Comparison of ENCODE assay signal across 13 cellular contexts in the genomic region with DNA sequence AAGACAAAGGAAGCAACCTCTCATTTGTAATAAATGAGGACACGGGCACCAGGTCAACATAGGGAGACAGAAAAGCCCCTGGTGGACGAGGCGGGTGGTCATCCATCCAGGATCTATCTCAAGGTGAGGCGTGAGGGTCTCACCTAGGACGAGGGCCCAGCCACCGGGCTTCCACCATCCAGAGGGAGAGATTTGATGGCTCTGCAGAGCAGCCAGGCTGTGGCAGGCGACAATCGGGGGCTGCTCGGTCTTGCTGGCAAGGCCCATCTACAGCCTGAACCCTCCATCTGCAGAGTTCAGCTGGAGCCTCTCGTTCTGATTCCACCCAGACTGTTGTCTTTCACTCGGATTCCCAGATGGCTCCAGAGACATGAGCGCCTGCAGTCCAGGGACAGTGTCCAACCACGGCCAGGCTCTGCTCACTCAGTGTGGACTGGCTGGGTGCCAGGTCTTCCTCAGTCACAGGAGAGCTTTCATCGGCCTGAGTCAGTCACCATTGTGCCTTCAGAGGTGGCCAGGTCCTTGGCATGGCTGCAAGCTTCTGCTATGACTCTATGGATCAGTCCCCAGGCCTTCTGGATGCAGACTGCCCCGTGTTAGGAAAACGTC. TPM values are rescaled to one million over a fixed set of nuclear protein-coding genes. Genes with fewer than 3 reads are reported as not detected.
DNase-seq lines count a peak whose midpoint lies in the region; ATAC-seq, FAIRE-seq and TF ChIP-seq lines count a peak whose summit lies in the region.
"Had no signal": no experiment of that assay in that cellular context is flagged by ENCODE, and none has a peak within 500 bp of the region (broad histone marks: within the 10 kb centered on the region; RNA-seq: fewer than 3 reads in every experiment).

No MANE protein-coding gene starts in this region.

- H3K4me3 ChIP-seq in BLaER1, result no peak overlapping the region
- no peak overlapping the region for H3K4me3 ChIP-seq in osteoblast (ENCODE audit: insufficient read depth, low read length)
- no peak overlapping the region for H3K4me3 ChIP-seq in suprapubic skin
- H3K4me3 ChIP-seq: coronary artery, skin epidermis had no signal

- no peak for TF ChIP-seq POLR2A in suprapubic skin (IDR thresholded peaks at IDR 0.05)

- no peak for ATAC-seq in GM19452 (IDR thresholded peaks at IDR 0.05; ENCODE audit: unreplicated experiment)

- H3K4me2 ChIP-seq in BLaER1 (peak overlapping the region; percentile 87), osteoblast (ENCODE audit: insufficient read depth, low read length) (no peak overlapping the region)

- H3K36me3 ChIP-seq in BLaER1 (peaks cover 42% of the 10 kb centered on the region), osteoblast (ENCODE audit: insufficient read depth, low read length) (peaks cover 18% of the 10 kb centered on the region), suprapubic skin (peaks cover 39% of the 10 kb centered on the region)

- no peak for FAIRE-seq in frontal cortex (lab: Jason Lieb, UNC)
- FAIRE-seq: keratinocyte had no signal

- no peak for TF ChIP-seq CTCF in osteoblast (IDR thresholded peaks at IDR 0.05; ENCODE audit: extremely low read depth, low read depth, low read length)
- TF ChIP-seq CTCF in suprapubic skin (IDR thresholded peaks at IDR 0.05), result no peak

- no peaks in the 10 kb centered on the region for H3K9me3 ChIP-seq in BLaER1
- H3K9me3 ChIP-seq in osteoblast (ENCODE audit: low read depth, low read length), result no peaks in the 10 kb centered on the region
- H3K9me3 ChIP-seq in suprapubic skin, result no peaks in the 10 kb centered on the region

- H4K20me1 ChIP-seq in BLaER1, result peaks cover 82% of the 10 kb centered on the region
- peaks cover 49% of the 10 kb centered on the region for H4K20me1 ChIP-seq in osteoblast (ENCODE audit: insufficient read depth, low read length)

- H2AFZ ChIP-seq in osteoblast (ENCODE audit: low read length), result no peak overlapping the region

- 0 out of 2 replicates have a peak overlapping the region, but pooled peaks have one; percentile 54 for H3K9ac ChIP-seq in BLaER1

- TF ChIP-seq EP300 in suprapubic skin (IDR thresholded peaks at IDR 0.05), result no peak

- H3K79me2 ChIP-seq in osteoblast (ENCODE audit: insufficient read depth, low read length), result no peaks in the 10 kb centered on the region

- H3K27ac ChIP-seq in BLaER1, result peak overlapping the region; percentile 63; the same call in 1 of the 2 replicates
- H3K27ac ChIP-seq in osteoblast (ENCODE audit: low read depth, low read length), result no peak overlapping the region
- H3K27ac ChIP-seq in suprapubic skin, result no peak overlapping the region
- H3K27ac ChIP-seq: coronary artery had no signal

- peak; percentile 88 for DNase-seq in RPMI7951 (ENCODE audit: low read depth)
- DNase-seq in frontal cortex (ENCODE audit: low spot score in 2 of 2), result peak; percentile 52 to 62
- peak; percentile 75 for DNase-seq in osteoblast (ENCODE audit: insufficient read length, low spot score, missing footprints)
- DNase-seq in T-helper 1 cell, result no peak
- no peak for DNase-seq in H4 (ENCODE audit: low spot score)
- DNase-seq in suprapubic skin (ENCODE audit: low spot score in 2 of 2), result no peak
- DNase-seq: COR-L47; stimulated activated naive CD4-positive, alpha-beta T cell treated with Interleukin-2 at 50 U/mL for 16 hours had no signal

- H3K4me1 ChIP-seq in BLaER1, result peaks cover 85% of the 10 kb centered on the region
- peaks cover 41% of the 10 kb centered on the region for H3K4me1 ChIP-seq in osteoblast (ENCODE audit: insufficient read depth, low read length)
- peaks cover 18% of the 10 kb centered on the region for H3K4me1 ChIP-seq in suprapubic skin

- WGBS in suprapubic skin, result 72% methylated on average over 9 of the region's 16 CpGs

- H3K27me3 ChIP-seq in BLaER1 (0 out of 2 replicates have a peak, but pooled peaks cover 3% of the 10 kb centered on the region), osteoblast (ENCODE audit: insufficient read depth, low read length) (no peaks in the 10 kb centered on the region), suprapubic skin (peaks cover 6% of the 10 kb centered on the region)

RNA-seq across cellular contexts. Expression of a gene that starts 5.9 kb away (rescaled TPM):
- not detected in 2 replicates for total RNA-seq in RPMI7951 (2014; rRNA removed; shearing (Covaris generic))
- not detected for total RNA-seq in frontal cortex
- total RNA-seq in osteoblast, result not detected in 2 replicates
- not detected in 2 replicates for total RNA-seq in H4 (2014; rRNA removed; shearing (Covaris generic))
- not detected for total RNA-seq in suprapubic skin

RNA-seq across cellular contexts. Expression of a gene that starts 19.2 kb away (rescaled TPM):
- total RNA-seq in RPMI7951 (2014; rRNA removed; shearing (Covaris generic)), result 156 and 166 TPM in 2 replicates
- 141 TPM for total RNA-seq in frontal cortex
- 92.6 and 107 TPM in 2 replicates for total RNA-seq in osteoblast
- 118 and 119 TPM in 2 replicates for total RNA-seq in H4 (2014; rRNA removed; shearing (Covaris generic))
- total RNA-seq in suprapubic skin, result 10 to 100 TPM; 32.7 to 60.8 (median 41.5) TPM

Comparison
In these comparisons a context has a peak if more than half of its experiments do, and no peak if none do; other contexts are left out.
1. DNase-seq: peak in RPMI7951 (single experiment), frontal cortex (2 of 2) and osteoblast (single experiment); none in T-helper 1 cell (0 of 5), H4 (single experiment) and suprapubic skin (0 of 2).